8 cellular contexts compared by ENCODE assay signal in genomic region chr18:35497334-35498197, GRCh38. TPM values are rescaled to one million over a fixed set of nuclear protein-coding genes. Genes with fewer than 3 reads are reported as not detected.
DNase-seq lines count a peak whose midpoint lies in the region; ATAC-seq and TF ChIP-seq lines count a peak whose summit lies in the region.

TSS of gene INO80C (minus strand) at chr18:35497960. CDS start at chr18:35497874, 86 bp downstream.

- ATAC-seq in GM19351 (IDR thresholded peaks at IDR 0.05; ENCODE audit: unreplicated experiment) (peak; percentile 92), HG03520 (IDR thresholded peaks at IDR 0.05; ENCODE audit: unreplicated experiment) (peak; percentile 92), left colon (peak; percentile 93)

- no peak for TF ChIP-seq CTCF in colonic mucosa (IDR thresholded peaks at IDR 0.05)

- no peaks in the 10 kb centered on the region for H3K9me3 ChIP-seq in colonic mucosa

- H3K27me3 ChIP-seq in colonic mucosa, result no peaks in the 10 kb centered on the region

- DNase-seq in C1 segment of cervical spinal cord (lab: John Stamatoyannopoulos, UW) (peak; percentile 74 to 96 (median 93)), NCI-H526 treated with DMSO at 0.1 percent for 48 hours (lab: John Stamatoyannopoulos, UW) (peak; percentile 85), colonic mucosa (peak; percentile 93), left colon (peak; percentile 90 to 95)
- DNase-seq in activated CD4-positive, alpha-beta T cell treated with anti-CD3 and anti-CD28 coated beads, Interleukin-2, amount 10 ng/mL, durations not matched to agents 24 days and 14 days, result peak; percentile 98
- peak; percentile 90 to 91 for DNase-seq in stimulated activated CD4-positive, alpha-beta T cell treated with anti-CD3 and anti-CD28 coated beads, Interleukin-1b, Interleukin-23, amount 100 ng/mL, for 4 hours (ENCODE audit: low read depth in 2 of 2)

- H3K4me3 ChIP-seq in colonic mucosa, result peak within 1 kb of the TSS; percentile 49

- H3K36me3 ChIP-seq in colonic mucosa, result no peaks in the 10 kb centered on the region

- peak within 1 kb of the TSS; percentile 89 for H3K27ac ChIP-seq in colonic mucosa

- peak within 1 kb of the TSS; percentile 86 to 93 for H3K9ac ChIP-seq in colonic mucosa (ENCODE audit: low read depth in 2 of 2, low read length in 2 of 2)

- peaks cover 32% of the 10 kb centered on the region for H3K4me1 Mint-ChIP-seq in activated CD4-positive, alpha-beta T cell treated with anti-CD3 and anti-CD28 coated beads, Interleukin-2, amount 10 ng/mL, durations not matched to agents 24 days and 14 days

- peaks cover 10% of the 10 kb centered on the region for H3K4me1 ChIP-seq in colonic mucosa

- peaks cover 3% of the 10 kb centered on the region for H3K27me3 Mint-ChIP-seq in activated CD4-positive, alpha-beta T cell treated with anti-CD3 and anti-CD28 coated beads, Interleukin-2, amount 10 ng/mL, durations not matched to agents 24 days and 14 days

- H3K36me3 Mint-ChIP-seq in activated CD4-positive, alpha-beta T cell treated with anti-CD3 and anti-CD28 coated beads, Interleukin-2, amount 10 ng/mL, durations not matched to agents 24 days and 14 days (ENCODE audit: low read depth), result no peaks in the 10 kb centered on the region

- H3K9me3 Mint-ChIP-seq in activated CD4-positive, alpha-beta T cell treated with anti-CD3 and anti-CD28 coated beads, Interleukin-2, amount 10 ng/mL, durations not matched to agents 24 days and 14 days, result peaks cover 4% of the 10 kb centered on the region

- peak within 1 kb of the TSS; percentile 99 for H3K27ac Mint-ChIP-seq in activated CD4-positive, alpha-beta T cell treated with anti-CD3 and anti-CD28 coated beads, Interleukin-2, amount 10 ng/mL, durations not matched to agents 24 days and 14 days

- peak within 1 kb of the TSS; percentile 95 for H3K4me3 Mint-ChIP-seq in activated CD4-positive, alpha-beta T cell treated with anti-CD3 and anti-CD28 coated beads, Interleukin-2, amount 10 ng/mL, durations not matched to agents 24 days and 14 days

- intact Hi-C loops in activated CD4-positive, alpha-beta T cell treated with anti-CD3 and anti-CD28 coated beads, Interleukin-2, amount 10 ng/mL, durations not matched to agents 24 days and 14 days (cut with micrococcal nuclease), result loop anchor here (1.0 to 5.0 kb wide), 14 partner anchors 13 to 631 kb away; partner anchors contain the start of genes MAPRE2, RMP24, RPRD1A and ZNF24
- intact Hi-C loops in colonic mucosa (cut with DNase I), result no loop called here
- intact Hi-C loops in left colon (cut with DNase I, micrococcal nuclease), result loop anchor here in 1 of 2 donors (2.0 kb wide), 1 partner anchor 475 kb away; the partner anchor contains the start of gene RMP24

RNA-seq across cellular contexts. Expression of gene INO80C, which starts in this region (rescaled TPM):
- 34.7 and 37.6 TPM in 2 replicates for total RNA-seq in activated CD4-positive, alpha-beta T cell treated with anti-CD3 and anti-CD28 coated beads, Interleukin-2, amount 10 ng/mL, durations not matched to agents 24 days and 14 days
- total RNA-seq in colonic mucosa, result 10 to 100 TPM; 31.0 to 32.1 TPM
- total RNA-seq in left colon, result 10 to 100 TPM; 35.2 to 37.5 TPM

Comparison
In these comparisons a context has a peak if more than half of its experiments do, and no peak if none do; other contexts are left out.
1. Peak in every context shown above with its lines: DNase-seq, ATAC-seq, H3K4me3 ChIP-seq and H3K27ac ChIP-seq.